In the genomic region with DNA sequence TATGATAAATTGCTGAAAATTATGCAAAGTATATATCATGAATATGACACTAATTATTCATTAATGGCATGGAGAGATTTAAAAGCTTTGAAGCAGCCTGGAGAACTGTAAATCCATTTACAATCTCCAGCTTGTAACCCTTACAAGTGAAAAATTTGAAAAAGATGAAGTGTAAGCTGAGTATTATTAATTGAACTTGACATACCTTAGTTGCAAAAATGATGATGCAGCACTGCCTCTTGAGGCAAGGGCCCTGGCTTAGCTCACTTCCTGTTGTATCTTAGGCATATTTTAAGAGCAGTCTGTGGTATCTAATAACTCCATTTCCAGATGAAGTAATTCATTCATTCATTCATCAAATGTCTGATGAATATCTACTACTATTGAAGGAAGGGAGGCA, we compare ENCODE assay signal across 1 cellular context.
TF ChIP-seq lines count a peak whose summit lies in the region.

No MANE protein-coding gene starts in this region.

TF ChIP-seq in GM23338, 12 proteins besides CTCF, POLR2A, EP300 and RAD21 (continued from another document):
- TF ChIP-seq, protein P1, sequence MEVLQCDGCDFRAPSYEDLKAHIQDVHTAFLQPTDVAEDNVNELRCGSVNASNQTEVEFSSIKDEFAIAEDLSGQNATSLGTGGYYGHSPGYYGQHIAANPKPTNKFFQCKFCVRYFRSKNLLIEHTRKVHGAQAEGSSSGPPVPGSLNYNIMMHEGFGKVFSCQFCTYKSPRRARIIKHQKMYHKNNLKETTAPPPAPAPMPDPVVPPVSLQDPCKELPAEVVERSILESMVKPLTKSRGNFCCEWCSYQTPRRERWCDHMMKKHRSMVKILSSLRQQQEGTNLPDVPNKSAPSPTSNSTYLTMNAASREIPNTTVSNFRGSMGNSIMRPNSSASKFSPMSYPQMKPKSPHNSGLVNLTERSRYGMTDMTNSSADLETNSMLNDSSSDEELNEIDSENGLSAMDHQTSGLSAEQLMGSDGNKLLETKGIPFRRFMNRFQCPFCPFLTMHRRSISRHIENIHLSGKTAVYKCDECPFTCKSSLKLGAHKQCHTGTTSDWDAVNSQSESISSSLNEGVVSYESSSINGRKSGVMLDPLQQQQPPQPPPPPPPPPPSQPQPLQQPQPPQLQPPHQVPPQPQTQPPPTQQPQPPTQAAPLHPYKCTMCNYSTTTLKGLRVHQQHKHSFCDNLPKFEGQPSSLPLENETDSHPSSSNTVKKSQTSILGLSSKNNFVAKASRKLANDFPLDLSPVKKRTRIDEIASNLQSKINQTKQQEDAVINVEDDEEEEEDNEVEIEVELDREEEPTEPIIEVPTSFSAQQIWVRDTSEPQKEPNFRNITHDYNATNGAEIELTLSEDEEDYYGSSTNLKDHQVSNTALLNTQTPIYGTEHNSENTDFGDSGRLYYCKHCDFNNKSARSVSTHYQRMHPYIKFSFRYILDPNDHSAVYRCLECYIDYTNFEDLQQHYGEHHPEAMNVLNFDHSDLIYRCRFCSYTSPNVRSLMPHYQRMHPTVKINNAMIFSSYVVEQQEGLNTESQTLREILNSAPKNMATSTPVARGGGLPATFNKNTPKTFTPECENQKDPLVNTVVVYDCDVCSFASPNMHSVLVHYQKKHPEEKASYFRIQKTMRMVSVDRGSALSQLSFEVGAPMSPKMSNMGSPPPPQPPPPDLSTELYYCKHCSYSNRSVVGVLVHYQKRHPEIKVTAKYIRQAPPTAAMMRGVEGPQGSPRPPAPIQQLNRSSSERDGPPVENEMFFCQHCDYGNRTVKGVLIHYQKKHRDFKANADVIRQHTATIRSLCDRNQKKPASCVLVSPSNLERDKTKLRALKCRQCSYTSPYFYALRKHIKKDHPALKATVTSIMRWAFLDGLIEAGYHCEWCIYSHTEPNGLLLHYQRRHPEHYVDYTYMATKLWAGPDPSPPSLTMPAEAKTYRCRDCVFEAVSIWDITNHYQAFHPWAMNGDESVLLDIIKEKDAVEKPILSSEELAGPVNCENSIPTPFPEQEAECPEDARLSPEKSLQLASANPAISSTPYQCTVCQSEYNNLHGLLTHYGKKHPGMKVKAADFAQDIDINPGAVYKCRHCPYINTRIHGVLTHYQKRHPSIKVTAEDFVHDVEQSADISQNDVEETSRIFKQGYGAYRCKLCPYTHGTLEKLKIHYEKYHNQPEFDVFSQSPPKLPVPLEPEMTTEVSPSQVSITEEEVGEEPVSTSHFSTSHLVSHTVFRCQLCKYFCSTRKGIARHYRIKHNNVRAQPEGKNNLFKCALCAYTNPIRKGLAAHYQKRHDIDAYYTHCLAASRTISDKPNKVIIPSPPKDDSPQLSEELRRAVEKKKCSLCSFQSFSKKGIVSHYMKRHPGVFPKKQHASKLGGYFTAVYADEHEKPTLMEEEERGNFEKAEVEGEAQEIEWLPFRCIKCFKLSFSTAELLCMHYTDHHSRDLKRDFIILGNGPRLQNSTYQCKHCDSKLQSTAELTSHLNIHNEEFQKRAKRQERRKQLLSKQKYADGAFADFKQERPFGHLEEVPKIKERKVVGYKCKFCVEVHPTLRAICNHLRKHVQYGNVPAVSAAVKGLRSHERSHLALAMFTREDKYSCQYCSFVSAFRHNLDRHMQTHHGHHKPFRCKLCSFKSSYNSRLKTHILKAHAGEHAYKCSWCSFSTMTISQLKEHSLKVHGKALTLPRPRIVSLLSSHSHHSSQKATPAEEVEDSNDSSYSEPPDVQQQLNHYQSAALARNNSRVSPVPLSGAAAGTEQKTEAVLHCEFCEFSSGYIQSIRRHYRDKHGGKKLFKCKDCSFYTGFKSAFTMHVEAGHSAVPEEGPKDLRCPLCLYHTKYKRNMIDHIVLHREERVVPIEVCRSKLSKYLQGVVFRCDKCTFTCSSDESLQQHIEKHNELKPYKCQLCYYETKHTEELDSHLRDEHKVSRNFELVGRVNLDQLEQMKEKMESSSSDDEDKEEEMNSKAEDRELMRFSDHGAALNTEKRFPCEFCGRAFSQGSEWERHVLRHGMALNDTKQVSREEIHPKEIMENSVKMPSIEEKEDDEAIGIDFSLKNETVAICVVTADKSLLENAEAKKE (CRISPR knock-in tag; IDR thresholded peaks at IDR 0.05): no peak
- no peak for TF ChIP-seq NANOG (IDR thresholded peaks at IDR 0.05; ENCODE audit: borderline replicate concordance)
- no peak for TF ChIP-seq ZNF331 (CRISPR knock-in tag; IDR thresholded peaks at IDR 0.05; ENCODE audit: low read depth)
- TF ChIP-seq POLR2AphosphoS5 (IDR thresholded peaks at IDR 0.05; ENCODE audit: low read depth): no peak
